1 cellular context compared by ENCODE assay signal in the genomic region with DNA sequence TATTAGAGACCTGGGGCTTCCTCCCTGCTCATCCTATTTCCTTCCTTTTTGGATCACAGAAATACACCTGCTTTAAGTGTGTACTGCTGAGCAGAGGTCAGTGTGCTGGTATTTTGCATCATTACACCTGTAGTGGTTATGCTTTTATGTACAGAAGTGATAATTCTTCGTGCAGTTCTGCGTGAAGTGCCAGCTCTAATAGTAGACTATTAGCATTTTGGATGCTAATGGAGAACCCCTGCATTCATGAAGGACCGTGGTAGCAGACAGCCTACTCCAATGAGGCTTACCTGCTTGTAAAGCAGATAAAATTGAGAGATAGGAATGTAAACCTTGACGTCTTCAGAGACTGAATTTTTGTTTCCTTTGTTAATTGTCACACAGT.
TF ChIP-seq lines count a peak whose summit lies in the region.

No MANE protein-coding gene starts in this region.

TF ChIP-seq in H1, 55 proteins besides CTCF, POLR2A, EP300 and RAD21 (continued from another document):
- TF ChIP-seq, protein P1, sequence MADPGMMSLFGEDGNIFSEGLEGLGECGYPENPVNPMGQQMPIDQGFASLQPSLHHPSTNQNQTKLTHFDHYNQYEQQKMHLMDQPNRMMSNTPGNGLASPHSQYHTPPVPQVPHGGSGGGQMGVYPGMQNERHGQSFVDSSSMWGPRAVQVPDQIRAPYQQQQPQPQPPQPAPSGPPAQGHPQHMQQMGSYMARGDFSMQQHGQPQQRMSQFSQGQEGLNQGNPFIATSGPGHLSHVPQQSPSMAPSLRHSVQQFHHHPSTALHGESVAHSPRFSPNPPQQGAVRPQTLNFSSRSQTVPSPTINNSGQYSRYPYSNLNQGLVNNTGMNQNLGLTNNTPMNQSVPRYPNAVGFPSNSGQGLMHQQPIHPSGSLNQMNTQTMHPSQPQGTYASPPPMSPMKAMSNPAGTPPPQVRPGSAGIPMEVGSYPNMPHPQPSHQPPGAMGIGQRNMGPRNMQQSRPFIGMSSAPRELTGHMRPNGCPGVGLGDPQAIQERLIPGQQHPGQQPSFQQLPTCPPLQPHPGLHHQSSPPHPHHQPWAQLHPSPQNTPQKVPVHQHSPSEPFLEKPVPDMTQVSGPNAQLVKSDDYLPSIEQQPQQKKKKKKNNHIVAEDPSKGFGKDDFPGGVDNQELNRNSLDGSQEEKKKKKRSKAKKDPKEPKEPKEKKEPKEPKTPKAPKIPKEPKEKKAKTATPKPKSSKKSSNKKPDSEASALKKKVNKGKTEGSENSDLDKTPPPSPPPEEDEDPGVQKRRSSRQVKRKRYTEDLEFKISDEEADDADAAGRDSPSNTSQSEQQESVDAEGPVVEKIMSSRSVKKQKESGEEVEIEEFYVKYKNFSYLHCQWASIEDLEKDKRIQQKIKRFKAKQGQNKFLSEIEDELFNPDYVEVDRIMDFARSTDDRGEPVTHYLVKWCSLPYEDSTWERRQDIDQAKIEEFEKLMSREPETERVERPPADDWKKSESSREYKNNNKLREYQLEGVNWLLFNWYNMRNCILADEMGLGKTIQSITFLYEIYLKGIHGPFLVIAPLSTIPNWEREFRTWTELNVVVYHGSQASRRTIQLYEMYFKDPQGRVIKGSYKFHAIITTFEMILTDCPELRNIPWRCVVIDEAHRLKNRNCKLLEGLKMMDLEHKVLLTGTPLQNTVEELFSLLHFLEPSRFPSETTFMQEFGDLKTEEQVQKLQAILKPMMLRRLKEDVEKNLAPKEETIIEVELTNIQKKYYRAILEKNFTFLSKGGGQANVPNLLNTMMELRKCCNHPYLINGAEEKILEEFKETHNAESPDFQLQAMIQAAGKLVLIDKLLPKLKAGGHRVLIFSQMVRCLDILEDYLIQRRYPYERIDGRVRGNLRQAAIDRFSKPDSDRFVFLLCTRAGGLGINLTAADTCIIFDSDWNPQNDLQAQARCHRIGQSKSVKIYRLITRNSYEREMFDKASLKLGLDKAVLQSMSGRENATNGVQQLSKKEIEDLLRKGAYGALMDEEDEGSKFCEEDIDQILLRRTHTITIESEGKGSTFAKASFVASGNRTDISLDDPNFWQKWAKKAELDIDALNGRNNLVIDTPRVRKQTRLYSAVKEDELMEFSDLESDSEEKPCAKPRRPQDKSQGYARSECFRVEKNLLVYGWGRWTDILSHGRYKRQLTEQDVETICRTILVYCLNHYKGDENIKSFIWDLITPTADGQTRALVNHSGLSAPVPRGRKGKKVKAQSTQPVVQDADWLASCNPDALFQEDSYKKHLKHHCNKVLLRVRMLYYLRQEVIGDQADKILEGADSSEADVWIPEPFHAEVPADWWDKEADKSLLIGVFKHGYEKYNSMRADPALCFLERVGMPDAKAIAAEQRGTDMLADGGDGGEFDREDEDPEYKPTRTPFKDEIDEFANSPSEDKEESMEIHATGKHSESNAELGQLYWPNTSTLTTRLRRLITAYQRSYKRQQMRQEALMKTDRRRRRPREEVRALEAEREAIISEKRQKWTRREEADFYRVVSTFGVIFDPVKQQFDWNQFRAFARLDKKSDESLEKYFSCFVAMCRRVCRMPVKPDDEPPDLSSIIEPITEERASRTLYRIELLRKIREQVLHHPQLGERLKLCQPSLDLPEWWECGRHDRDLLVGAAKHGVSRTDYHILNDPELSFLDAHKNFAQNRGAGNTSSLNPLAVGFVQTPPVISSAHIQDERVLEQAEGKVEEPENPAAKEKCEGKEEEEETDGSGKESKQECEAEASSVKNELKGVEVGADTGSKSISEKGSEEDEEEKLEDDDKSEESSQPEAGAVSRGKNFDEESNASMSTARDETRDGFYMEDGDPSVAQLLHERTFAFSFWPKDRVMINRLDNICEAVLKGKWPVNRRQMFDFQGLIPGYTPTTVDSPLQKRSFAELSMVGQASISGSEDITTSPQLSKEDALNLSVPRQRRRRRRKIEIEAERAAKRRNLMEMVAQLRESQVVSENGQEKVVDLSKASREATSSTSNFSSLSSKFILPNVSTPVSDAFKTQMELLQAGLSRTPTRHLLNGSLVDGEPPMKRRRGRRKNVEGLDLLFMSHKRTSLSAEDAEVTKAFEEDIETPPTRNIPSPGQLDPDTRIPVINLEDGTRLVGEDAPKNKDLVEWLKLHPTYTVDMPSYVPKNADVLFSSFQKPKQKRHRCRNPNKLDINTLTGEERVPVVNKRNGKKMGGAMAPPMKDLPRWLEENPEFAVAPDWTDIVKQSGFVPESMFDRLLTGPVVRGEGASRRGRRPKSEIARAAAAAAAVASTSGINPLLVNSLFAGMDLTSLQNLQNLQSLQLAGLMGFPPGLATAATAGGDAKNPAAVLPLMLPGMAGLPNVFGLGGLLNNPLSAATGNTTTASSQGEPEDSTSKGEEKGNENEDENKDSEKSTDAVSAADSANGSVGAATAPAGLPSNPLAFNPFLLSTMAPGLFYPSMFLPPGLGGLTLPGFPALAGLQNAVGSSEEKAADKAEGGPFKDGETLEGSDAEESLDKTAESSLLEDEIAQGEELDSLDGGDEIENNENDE (IDR thresholded peaks at IDR 0.05; ENCODE audit: insufficient replicate concordance, low read length), result no peak
- TF ChIP-seq NRF1 (IDR thresholded peaks at IDR 0.05; ENCODE audit: low read depth, low read length), result no peak
- no peak for TF ChIP-seq PHF8 (conservative IDR thresholded peaks at IDR 0.05; ENCODE audit: low read depth, low read length)
- no peak for TF ChIP-seq SP4 (IDR thresholded peaks at IDR 0.05; ENCODE audit: low read length)
